In genomic region chr2:43524180-43524965, GRCh38 we compare ENCODE assay signal across 1 cellular context.
TF ChIP-seq lines count a peak whose summit lies in the region.

No MANE protein-coding gene starts in this region.

TF ChIP-seq in K562, 482 proteins besides CTCF, POLR2A, EP300 and RAD21 (continued from another document):
- TF ChIP-seq, protein P1, sequence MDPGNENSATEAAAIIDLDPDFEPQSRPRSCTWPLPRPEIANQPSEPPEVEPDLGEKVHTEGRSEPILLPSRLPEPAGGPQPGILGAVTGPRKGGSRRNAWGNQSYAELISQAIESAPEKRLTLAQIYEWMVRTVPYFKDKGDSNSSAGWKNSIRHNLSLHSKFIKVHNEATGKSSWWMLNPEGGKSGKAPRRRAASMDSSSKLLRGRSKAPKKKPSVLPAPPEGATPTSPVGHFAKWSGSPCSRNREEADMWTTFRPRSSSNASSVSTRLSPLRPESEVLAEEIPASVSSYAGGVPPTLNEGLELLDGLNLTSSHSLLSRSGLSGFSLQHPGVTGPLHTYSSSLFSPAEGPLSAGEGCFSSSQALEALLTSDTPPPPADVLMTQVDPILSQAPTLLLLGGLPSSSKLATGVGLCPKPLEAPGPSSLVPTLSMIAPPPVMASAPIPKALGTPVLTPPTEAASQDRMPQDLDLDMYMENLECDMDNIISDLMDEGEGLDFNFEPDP (CRISPR knock-in tag; IDR thresholded peaks at IDR 0.05), result no peak
- TF ChIP-seq, protein P2, sequence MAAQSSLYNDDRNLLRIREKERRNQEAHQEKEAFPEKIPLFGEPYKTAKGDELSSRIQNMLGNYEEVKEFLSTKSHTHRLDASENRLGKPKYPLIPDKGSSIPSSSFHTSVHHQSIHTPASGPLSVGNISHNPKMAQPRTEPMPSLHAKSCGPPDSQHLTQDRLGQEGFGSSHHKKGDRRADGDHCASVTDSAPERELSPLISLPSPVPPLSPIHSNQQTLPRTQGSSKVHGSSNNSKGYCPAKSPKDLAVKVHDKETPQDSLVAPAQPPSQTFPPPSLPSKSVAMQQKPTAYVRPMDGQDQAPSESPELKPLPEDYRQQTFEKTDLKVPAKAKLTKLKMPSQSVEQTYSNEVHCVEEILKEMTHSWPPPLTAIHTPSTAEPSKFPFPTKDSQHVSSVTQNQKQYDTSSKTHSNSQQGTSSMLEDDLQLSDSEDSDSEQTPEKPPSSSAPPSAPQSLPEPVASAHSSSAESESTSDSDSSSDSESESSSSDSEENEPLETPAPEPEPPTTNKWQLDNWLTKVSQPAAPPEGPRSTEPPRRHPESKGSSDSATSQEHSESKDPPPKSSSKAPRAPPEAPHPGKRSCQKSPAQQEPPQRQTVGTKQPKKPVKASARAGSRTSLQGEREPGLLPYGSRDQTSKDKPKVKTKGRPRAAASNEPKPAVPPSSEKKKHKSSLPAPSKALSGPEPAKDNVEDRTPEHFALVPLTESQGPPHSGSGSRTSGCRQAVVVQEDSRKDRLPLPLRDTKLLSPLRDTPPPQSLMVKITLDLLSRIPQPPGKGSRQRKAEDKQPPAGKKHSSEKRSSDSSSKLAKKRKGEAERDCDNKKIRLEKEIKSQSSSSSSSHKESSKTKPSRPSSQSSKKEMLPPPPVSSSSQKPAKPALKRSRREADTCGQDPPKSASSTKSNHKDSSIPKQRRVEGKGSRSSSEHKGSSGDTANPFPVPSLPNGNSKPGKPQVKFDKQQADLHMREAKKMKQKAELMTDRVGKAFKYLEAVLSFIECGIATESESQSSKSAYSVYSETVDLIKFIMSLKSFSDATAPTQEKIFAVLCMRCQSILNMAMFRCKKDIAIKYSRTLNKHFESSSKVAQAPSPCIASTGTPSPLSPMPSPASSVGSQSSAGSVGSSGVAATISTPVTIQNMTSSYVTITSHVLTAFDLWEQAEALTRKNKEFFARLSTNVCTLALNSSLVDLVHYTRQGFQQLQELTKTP (IDR thresholded peaks at IDR 0.05; ENCODE audit: low read depth in 1 of 2, partially characterized antibody in 2 of 2), result no peak
- no peak for TF ChIP-seq TEAD4 (IDR thresholded peaks at IDR 0.05; ENCODE audit: low read length)
- no peak for TF ChIP-seq TEAD4 (CRISPR knock-in tag; IDR thresholded peaks at IDR 0.05; ENCODE audit: borderline replicate concordance)
- no peak for TF ChIP-seq TAF7 (tag; IDR thresholded peaks at IDR 0.05)
- no peak for TF ChIP-seq SRF (CRISPR knock-in tag; IDR thresholded peaks at IDR 0.05)
- TF ChIP-seq, protein P3, sequence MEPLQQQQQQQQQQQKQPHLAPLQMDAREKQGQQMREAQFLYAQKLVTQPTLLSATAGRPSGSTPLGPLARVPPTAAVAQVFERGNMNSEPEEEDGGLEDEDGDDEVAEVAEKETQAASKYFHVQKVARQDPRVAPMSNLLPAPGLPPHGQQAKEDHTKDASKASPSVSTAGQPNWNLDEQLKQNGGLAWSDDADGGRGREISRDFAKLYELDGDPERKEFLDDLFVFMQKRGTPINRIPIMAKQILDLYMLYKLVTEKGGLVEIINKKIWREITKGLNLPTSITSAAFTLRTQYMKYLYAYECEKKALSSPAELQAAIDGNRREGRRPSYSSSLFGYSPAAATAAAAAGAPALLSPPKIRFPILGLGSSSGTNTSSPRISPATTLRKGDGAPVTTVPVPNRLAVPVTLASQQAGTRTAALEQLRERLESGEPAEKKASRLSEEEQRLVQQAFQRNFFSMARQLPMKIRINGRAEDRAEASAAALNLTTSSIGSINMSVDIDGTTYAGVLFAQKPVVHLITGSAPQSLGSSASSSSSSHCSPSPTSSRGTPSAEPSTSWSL (CRISPR knock-in tag; IDR thresholded peaks at IDR 0.05; ENCODE audit: borderline replicate concordance), result no peak
- no peak for TF ChIP-seq GTF3C2 (IDR thresholded peaks at IDR 0.05; ENCODE audit: borderline replicate concordance, extremely low read depth, insufficient read length)
- TF ChIP-seq GMEB1 (CRISPR knock-in tag; IDR thresholded peaks at IDR 0.05), result no peak
